1 cellular context compared by ENCODE assay signal in genomic region chr19:7933411-7933810, GRCh38.
TF ChIP-seq lines count a peak whose summit lies in the region.

No MANE protein-coding gene starts in this region.

TF ChIP-seq in IMR-90, 13 proteins besides CTCF, POLR2A, EP300 and RAD21 (continued from another document):
- TF ChIP-seq NFE2L2 (IDR thresholded peaks at IDR 0.05; ENCODE audit: low read depth, low read length) (no peak), BHLHE40 (IDR thresholded peaks at IDR 0.05; ENCODE audit: low read depth, low read length) (no peak), CEBPB (IDR thresholded peaks at IDR 0.05; ENCODE audit: low read depth, low read length) (no peak), MAZ (IDR thresholded peaks at IDR 0.05; ENCODE audit: borderline replicate concordance, low read depth, low read length) (no peak), USF2 (IDR thresholded peaks at IDR 0.05; ENCODE audit: low read depth, low read length) (no peak), MAFK (IDR thresholded peaks at IDR 0.05; ENCODE audit: low read depth, low read length) (no peak), SMC3 (IDR thresholded peaks at IDR 0.05; ENCODE audit: low read depth, low read length) (no peak), MXI1 (IDR thresholded peaks at IDR 0.05; ENCODE audit: borderline replicate concordance, low read depth, low read length) (no peak), RFX5 (IDR thresholded peaks at IDR 0.05; ENCODE audit: low read depth, low read length) (no peak)
- TF ChIP-seq, protein P1, sequence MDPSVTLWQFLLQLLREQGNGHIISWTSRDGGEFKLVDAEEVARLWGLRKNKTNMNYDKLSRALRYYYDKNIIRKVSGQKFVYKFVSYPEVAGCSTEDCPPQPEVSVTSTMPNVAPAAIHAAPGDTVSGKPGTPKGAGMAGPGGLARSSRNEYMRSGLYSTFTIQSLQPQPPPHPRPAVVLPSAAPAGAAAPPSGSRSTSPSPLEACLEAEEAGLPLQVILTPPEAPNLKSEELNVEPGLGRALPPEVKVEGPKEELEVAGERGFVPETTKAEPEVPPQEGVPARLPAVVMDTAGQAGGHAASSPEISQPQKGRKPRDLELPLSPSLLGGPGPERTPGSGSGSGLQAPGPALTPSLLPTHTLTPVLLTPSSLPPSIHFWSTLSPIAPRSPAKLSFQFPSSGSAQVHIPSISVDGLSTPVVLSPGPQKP (IDR thresholded peaks at IDR 0.05; ENCODE audit: borderline replicate concordance, low read depth, low read length): no peak
